ENCODE assay signal across 10 cellular contexts in the genomic region with DNA sequence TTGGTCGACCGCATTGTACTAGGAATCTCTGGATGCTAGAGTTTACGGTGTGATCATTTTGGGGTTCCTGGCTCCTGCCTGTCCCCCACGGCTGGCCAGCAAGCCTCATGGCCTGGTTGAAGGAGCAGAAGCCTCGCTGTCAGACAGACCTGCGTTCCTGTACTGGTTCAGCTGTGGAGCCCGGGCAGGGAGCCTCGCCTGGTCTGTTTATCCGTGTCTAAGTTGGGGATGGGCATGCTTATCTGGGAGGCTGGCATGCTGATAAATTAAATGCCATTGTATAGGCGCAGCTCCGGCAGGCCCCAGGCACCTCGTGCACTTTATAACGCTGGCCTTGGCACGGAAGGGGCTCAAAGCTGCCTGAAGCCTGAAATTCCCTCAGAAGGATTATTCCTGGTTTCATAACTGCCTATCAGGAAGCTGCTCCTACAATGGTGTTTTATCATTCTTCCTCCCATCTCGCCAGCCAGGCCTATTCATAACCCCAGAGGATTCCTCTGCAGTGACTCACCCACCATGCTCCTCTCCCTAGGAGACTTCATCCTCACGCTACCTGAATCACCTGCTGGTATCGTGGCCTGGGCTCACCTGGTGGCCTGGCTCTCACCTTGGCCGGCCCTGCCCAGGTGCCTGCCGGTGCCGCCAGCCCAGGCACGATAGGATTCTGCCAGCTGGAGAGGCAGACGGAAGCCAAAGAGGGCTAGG.
DNase-seq lines count a peak whose midpoint lies in the region; ATAC-seq, FAIRE-seq and TF ChIP-seq lines count a peak whose summit lies in the region.
"Had no signal": no experiment of that assay in that cellular context is flagged by ENCODE, and none has a peak within 500 bp of the region (broad histone marks: within the 10 kb centered on the region; RNA-seq: fewer than 3 reads in every experiment).

No MANE protein-coding gene starts in this region.

- H3K36me3 Mint-ChIP-seq in GM23338 (ENCODE audit: low read depth), result peaks cover 22% of the 10 kb centered on the region

- H3K36me3 ChIP-seq in GM23338 (ENCODE audit: insufficient read depth) (no peaks in the 10 kb centered on the region), sigmoid colon (no peaks in the 10 kb centered on the region), OCI-LY7 (ENCODE audit: insufficient read depth, low read length) (no peaks in the 10 kb centered on the region)
- H3K36me3 ChIP-seq: neutrophil had no signal

- peaks cover 3% of the 10 kb centered on the region for H3K27me3 Mint-ChIP-seq in GM23338 (ENCODE audit: insufficient read depth, low read depth, poor library complexity)

- no peak; the same call in 2 of the 3 replicates for ATAC-seq in GM23338
- ATAC-seq in HG03565 (IDR thresholded peaks at IDR 0.05; ENCODE audit: unreplicated experiment), result no peak
- no peak for ATAC-seq in GM21526 (IDR thresholded peaks at IDR 0.05; ENCODE audit: low FRiP score, unreplicated experiment)

- no peaks in the 10 kb centered on the region for H3K27me3 ChIP-seq in GM23338 (ENCODE audit: insufficient read depth)
- H3K27me3 ChIP-seq in sigmoid colon, result no peaks in the 10 kb centered on the region

- H4K20me1 ChIP-seq in GM23338 (replicated peaks; ENCODE audit: insufficient read depth) (no peaks in the 10 kb centered on the region), OCI-LY7 (ENCODE audit: insufficient read depth, low read length) (no peaks in the 10 kb centered on the region)

- FAIRE-seq in GM19239 (lab: Jason Lieb, UNC), result no peak

- intact Hi-C loops in sigmoid colon (cut with DNase I), result no loop called here
- intact Hi-C loops in OCI-LY7 (cut with micrococcal nuclease; ENCODE audit: unreplicated experiment), result no loop called here

- H3F3A ChIP-seq in GM23338 (replicated peaks; ENCODE audit: low read depth), result no peaks in the 10 kb centered on the region

- H3K27ac ChIP-seq in GM23338 (ENCODE audit: low read depth), result no peak overlapping the region
- peak overlapping the region; percentile 20 to 82 (median 62) for H3K27ac ChIP-seq in sigmoid colon
- no peak overlapping the region for H3K27ac ChIP-seq in OCI-LY7 (ENCODE audit: low read depth, low read length, poor library complexity, severe bottlenecking)
- H3K27ac ChIP-seq: neutrophil had no signal

- BruUV-seq in OCI-LY7 (replicated peaks; lab: Mats Ljungman, UMichigan), result no TSS peak

- TF ChIP-seq POLR2A in sigmoid colon (IDR thresholded peaks at IDR 0.05), result no peak

- H3K9me3 Mint-ChIP-seq in GM23338, result peaks cover 31% of the 10 kb centered on the region

- H3K4me3 Mint-ChIP-seq in GM23338, result no peak overlapping the region

- peak overlapping the region; percentile 25; the same call in 1 of the 2 replicates for H3K27ac Mint-ChIP-seq in GM23338

- 0 out of 2 replicates have a peak, but pooled peaks cover 11% of the 10 kb centered on the region for H3K9me2 ChIP-seq in GM23338 (ENCODE audit: insufficient read depth)
- H3K9me2 ChIP-seq in OCI-LY7 (ENCODE audit: insufficient read depth, low read length), result no peaks in the 10 kb centered on the region

- no peak for TF ChIP-seq CTCF in GM23338 (conservative IDR thresholded peaks at IDR 0.05; ENCODE audit: low read depth in 2 of 2)
- no peak for TF ChIP-seq CTCF in sigmoid colon (IDR thresholded peaks at IDR 0.05)
- TF ChIP-seq CTCF in OCI-LY7 (conservative IDR thresholded peaks at IDR 0.05; ENCODE audit: low read length), result no peak

- H3K4me3 ChIP-seq in GM23338, result no peak overlapping the region
- no peak overlapping the region for H3K4me3 ChIP-seq in sigmoid colon
- no peak overlapping the region for H3K4me3 ChIP-seq in OCI-LY7 (ENCODE audit: low read depth, low read length, poor library complexity, severe bottlenecking)

- H2AFZ ChIP-seq in GM23338, result no peak overlapping the region
- H2AFZ ChIP-seq in OCI-LY7 (ENCODE audit: low read length), result no peak overlapping the region

- H3K4me1 ChIP-seq in GM23338 (ENCODE audit: insufficient read depth) (no peaks in the 10 kb centered on the region), sigmoid colon (peaks cover 0 to 38% (median 34%) of the 10 kb centered on the region in 4 donors), OCI-LY7 (ENCODE audit: insufficient read depth, low read length, poor library complexity, severe bottlenecking) (no peaks in the 10 kb centered on the region)

- 71 to 82% methylated on average over 22 of the region's 22 CpGs for WGBS in sigmoid colon, 2 donors

- H3K4me2 ChIP-seq in GM23338 (no peak overlapping the region), OCI-LY7 (ENCODE audit: low read length) (no peak overlapping the region)

- H3K9me3 ChIP-seq in sigmoid colon (no peaks in the 10 kb centered on the region), OCI-LY7 (ENCODE audit: low read length) (no peaks in the 10 kb centered on the region)
- H3K9me3 ChIP-seq: neutrophil had no signal

- in situ Hi-C loops in SK-MEL-5 (cut with HindIII; ENCODE audit: low pct_unique_long_range_greater_than_20kb, low sequenced_read_pairs), result no loop called here

- H3K79me2 ChIP-seq in GM23338 (replicated peaks; ENCODE audit: insufficient read depth) (no peaks in the 10 kb centered on the region), OCI-LY7 (ENCODE audit: insufficient read depth, low read depth, low read length) (no peaks in the 10 kb centered on the region)

- POLR2A ChIA-PET in OCI-LY7 (lab: Charles Lee), result interaction anchor here (1.0 kb wide), 1 partner anchor 50 kb away, joined by 3 read pairs; no protein-coding TSS in a partner anchor

- DNase-seq in GM23338 (ENCODE audit: low spot score) (no peak), SK-MEL-5 (ENCODE audit: low read depth, low spot score) (peak; percentile 91), glomerular visceral epithelial cell (ENCODE audit: extremely low spot score) (peak; percentile 92), sigmoid colon (peak; percentile 68), OCI-LY7 (ENCODE audit: low spot score) (no peak), GM19239 (ENCODE audit: insufficient read length, low spot score) (no peak)
- DNase-seq: activated effector memory CD4-positive, alpha-beta T cell treated with Interleukin-2 at 50 U/mL for 16 hours had no signal

- no peaks in the 10 kb centered on the region; the same call in 2 of the 3 replicates for H3K4me1 Mint-ChIP-seq in GM23338

- CTCF ChIA-PET in OCI-LY7 (lab: Charles Lee; ENCODE audit: unreplicated experiment), result no interaction called here

- TF ChIP-seq EP300 in sigmoid colon (IDR thresholded peaks at IDR 0.05), result no peak

TF ChIP-seq in GM23338, 12 proteins besides CTCF, POLR2A, EP300 and RAD21 (continues in another document):
- TF ChIP-seq STAT1 (IDR thresholded peaks at IDR 0.05; ENCODE audit: unreplicated experiment) (no peak), POLR2AphosphoS5 (IDR thresholded peaks at IDR 0.05; ENCODE audit: low read depth) (no peak), ZNF114 (CRISPR knock-in tag; IDR thresholded peaks at IDR 0.05) (no peak)
- TF ChIP-seq, protein P1, sequence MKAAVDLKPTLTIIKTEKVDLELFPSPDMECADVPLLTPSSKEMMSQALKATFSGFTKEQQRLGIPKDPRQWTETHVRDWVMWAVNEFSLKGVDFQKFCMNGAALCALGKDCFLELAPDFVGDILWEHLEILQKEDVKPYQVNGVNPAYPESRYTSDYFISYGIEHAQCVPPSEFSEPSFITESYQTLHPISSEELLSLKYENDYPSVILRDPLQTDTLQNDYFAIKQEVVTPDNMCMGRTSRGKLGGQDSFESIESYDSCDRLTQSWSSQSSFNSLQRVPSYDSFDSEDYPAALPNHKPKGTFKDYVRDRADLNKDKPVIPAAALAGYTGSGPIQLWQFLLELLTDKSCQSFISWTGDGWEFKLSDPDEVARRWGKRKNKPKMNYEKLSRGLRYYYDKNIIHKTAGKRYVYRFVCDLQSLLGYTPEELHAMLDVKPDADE (IDR thresholded peaks at IDR 0.05), result no peak

Comparison
In these comparisons a context has a peak if more than half of its experiments do, and no peak if none do; other contexts are left out.
1. DNase-seq: peak in SK-MEL-5 (single experiment), glomerular visceral epithelial cell (single experiment) and sigmoid colon (single experiment); none in GM23338 (single experiment), OCI-LY7 (single experiment) and GM19239 (single experiment).
2. H3K27ac ChIP-seq: peak in sigmoid colon (4 of 4); none in GM23338 (single experiment) and OCI-LY7 (single experiment).